1 cellular context compared by ENCODE assay signal in genomic region chr10:97408496-97408992, GRCh38.
TF ChIP-seq lines count a peak whose summit lies in the region.

No MANE protein-coding gene starts in this region.

TF ChIP-seq in K562, 482 proteins besides CTCF, POLR2A, EP300 and RAD21:
- TF ChIP-seq ESRRA (IDR thresholded peaks at IDR 0.05; ENCODE audit: borderline replicate concordance, low read depth) = 0 out of 2 replicates have a peak, but pooled peaks have one; percentile 18
- TF ChIP-seq TAF7 (tag; IDR thresholded peaks at IDR 0.05) = no peak
